ENCODE assay signal across 1 cellular context in the genomic region with DNA sequence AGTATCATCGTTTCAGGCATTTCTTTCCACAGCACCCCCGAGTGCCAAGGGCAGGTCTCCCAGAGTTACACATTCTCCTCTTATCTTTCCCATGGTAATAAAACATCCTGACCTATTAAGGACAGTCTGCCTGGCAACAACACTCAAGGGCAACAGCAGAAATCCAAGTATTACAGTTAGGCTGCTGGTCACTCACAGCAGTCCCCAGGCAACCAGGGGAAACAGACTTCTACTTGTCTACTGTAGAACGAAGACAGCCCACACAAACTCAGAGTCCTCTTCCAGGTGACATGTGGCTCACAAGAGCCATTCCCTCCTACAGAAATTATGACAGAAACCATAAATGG.
TF ChIP-seq lines count a peak whose summit lies in the region.

No MANE protein-coding gene starts in this region.

TF ChIP-seq in A549, 52 proteins besides CTCF, POLR2A, EP300 and RAD21 (continued from another document):
- TF ChIP-seq CBX8 (IDR thresholded peaks at IDR 0.05) (no peak), MYC (IDR thresholded peaks at IDR 0.05; ENCODE audit: borderline replicate concordance, low read length) (no peak), CHD2 (IDR thresholded peaks at IDR 0.05; ENCODE audit: low read length, partially characterized antibody) (no peak)
- TF ChIP-seq, protein P1, sequence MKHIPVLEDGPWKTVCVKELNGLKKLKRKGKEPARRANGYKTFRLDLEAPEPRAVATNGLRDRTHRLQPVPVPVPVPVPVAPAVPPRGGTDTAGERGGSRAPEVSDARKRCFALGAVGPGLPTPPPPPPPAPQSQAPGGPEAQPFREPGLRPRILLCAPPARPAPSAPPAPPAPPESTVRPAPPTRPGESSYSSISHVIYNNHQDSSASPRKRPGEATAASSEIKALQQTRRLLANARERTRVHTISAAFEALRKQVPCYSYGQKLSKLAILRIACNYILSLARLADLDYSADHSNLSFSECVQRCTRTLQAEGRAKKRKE (CRISPR knock-in tag; IDR thresholded peaks at IDR 0.05; ENCODE audit: low read depth), result no peak
